Comparison of ENCODE assay signal across 8 cellular contexts in the genomic region with DNA sequence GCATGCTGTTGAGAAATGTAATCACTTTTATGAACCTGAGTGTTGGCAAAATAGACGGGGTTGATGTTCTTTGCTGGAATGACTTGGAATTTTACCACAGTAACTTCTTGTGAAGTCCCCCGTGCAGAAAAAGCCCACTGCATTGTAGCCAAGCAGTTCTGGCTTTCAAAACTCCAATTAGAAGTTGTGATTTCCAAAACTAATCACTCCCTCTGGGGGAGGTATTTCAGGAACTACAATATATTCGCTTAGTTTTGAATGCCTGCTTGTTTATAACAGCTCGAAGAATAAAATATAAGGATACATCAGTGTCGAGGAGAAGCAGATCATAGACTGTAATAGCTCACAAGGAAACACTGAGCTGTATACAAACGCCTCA.
DNase-seq lines count a peak whose midpoint lies in the region; ATAC-seq and TF ChIP-seq lines count a peak whose summit lies in the region.

No MANE protein-coding gene starts in this region.

- no peak for DNase-seq in CD4-positive, alpha-beta memory T cell
- DNase-seq in astrocyte of the cerebellum (ENCODE audit: low read depth), result no peak
- peak; percentile 16 for DNase-seq in kidney tubule cell (ENCODE audit: low spot score)
- no peak for DNase-seq in testis
- no peak for DNase-seq in NCI-H146 treated with DMSO at 0.1 percent for 48 hours (lab: John Stamatoyannopoulos, UW; ENCODE audit: unreplicated experiment)
- DNase-seq in G401 (ENCODE audit: low spot score), result no peak

- no peaks in the 10 kb centered on the region for H3K36me3 ChIP-seq in CD4-positive, alpha-beta memory T cell (ENCODE audit: insufficient read depth, low read length)
- H3K36me3 ChIP-seq in testis (ENCODE audit: low read depth, missing control alignments), result no peaks in the 10 kb centered on the region

- H3K27me3 ChIP-seq in CD4-positive, alpha-beta memory T cell (ENCODE audit: insufficient read depth, low read length), result no peaks in the 10 kb centered on the region
- H3K27me3 ChIP-seq in testis, result no peaks in the 10 kb centered on the region

- intact Hi-C loops in CD4-positive, alpha-beta memory T cell (cut with micrococcal nuclease), result no loop called here
- intact Hi-C loops in testis (cut with DNase I; ENCODE audit: low total_unique reads), result no loop called here

- peak overlapping the region; percentile 39 to 80 (median 68) for H3K4me3 Mint-ChIP-seq in CD4-positive, alpha-beta memory T cell

- peaks cover 10 to 29% of the 10 kb centered on the region in 2 donors for H3K36me3 Mint-ChIP-seq in CD4-positive, alpha-beta memory T cell

- no peaks in the 10 kb centered on the region for H3K9me3 ChIP-seq in CD4-positive, alpha-beta memory T cell (ENCODE audit: control insufficient read depth in 1 of 2, low read length in 2 of 2)
- no peaks in the 10 kb centered on the region for H3K9me3 ChIP-seq in testis

- H3K27ac ChIP-seq in CD4-positive, alpha-beta memory T cell (ENCODE audit: low read depth, low read length), result no peak overlapping the region
- H3K27ac ChIP-seq in testis, result peak overlapping the region; percentile 83 to 92

- POLR2A ChIA-PET in CD4-positive, alpha-beta memory T cell (lab: Charles Lee; ENCODE audit: partially characterized antibody), result interaction anchor here (0.6 to 0.9 kb wide), 2 partner anchors 9 to 12 kb away, joined by 3 to 4 read pairs; no protein-coding TSS in a partner anchor

- no peaks in the 10 kb centered on the region for H3K9me3 Mint-ChIP-seq in CD4-positive, alpha-beta memory T cell

- TF ChIP-seq CTCF in astrocyte of the cerebellum (IDR thresholded peaks at IDR 0.05; ENCODE audit: low read depth, low read length, missing control alignments) (no peak), testis (IDR thresholded peaks at IDR 0.05) (no peak)

- peaks cover 7% of the 10 kb centered on the region for H3K4me1 ChIP-seq in CD4-positive, alpha-beta memory T cell (ENCODE audit: insufficient read depth, low read length)
- H3K4me1 ChIP-seq in testis, result peaks cover 18% of the 10 kb centered on the region

- H3K4me3 ChIP-seq in CD4-positive, alpha-beta memory T cell (ENCODE audit: low read length in 2 of 2), result peak overlapping the region in 1 of 2 donors; percentile 11
- peak overlapping the region; percentile 59 for H3K4me3 ChIP-seq in astrocyte of the cerebellum (ENCODE audit: low read depth, low read length)
- H3K4me3 ChIP-seq in testis, result peak overlapping the region; percentile 69 to 78

- no peak overlapping the region for H3K27ac Mint-ChIP-seq in CD4-positive, alpha-beta memory T cell

- H3K27me3 Mint-ChIP-seq in CD4-positive, alpha-beta memory T cell, result peaks cover 4 to 9% of the 10 kb centered on the region in 2 donors

- WGBS in testis, 2 donors, result 0 to 3% methylated on average over 6 of the region's 6 CpGs

- TF ChIP-seq POLR2A in testis (IDR thresholded peaks at IDR 0.05), result no peak

- H3K4me1 Mint-ChIP-seq in CD4-positive, alpha-beta memory T cell, result peaks cover 7 to 14% (median 12%) of the 10 kb centered on the region in 4 donors

- CTCF ChIA-PET in CD4-positive, alpha-beta memory T cell (lab: Charles Lee; ENCODE audit: partially characterized antibody), result interaction anchor here (0.5 kb wide), 1 partner anchor 48 kb away, joined by 3 read pairs; no protein-coding TSS in a partner anchor

- in situ Hi-C loops in astrocyte of the cerebellum (cut with HindIII; ENCODE audit: low sequenced_read_pairs) (no loop called here), G401 (cut with HindIII; ENCODE audit: low sequenced_read_pairs) (no loop called here)

- ATAC-seq in HG03025 (IDR thresholded peaks at IDR 0.05; ENCODE audit: low FRiP score, unreplicated experiment) (peak; percentile 3), HG02642 (IDR thresholded peaks at IDR 0.05; ENCODE audit: poor library complexity, unreplicated experiment) (no peak)
